In the genomic region with DNA sequence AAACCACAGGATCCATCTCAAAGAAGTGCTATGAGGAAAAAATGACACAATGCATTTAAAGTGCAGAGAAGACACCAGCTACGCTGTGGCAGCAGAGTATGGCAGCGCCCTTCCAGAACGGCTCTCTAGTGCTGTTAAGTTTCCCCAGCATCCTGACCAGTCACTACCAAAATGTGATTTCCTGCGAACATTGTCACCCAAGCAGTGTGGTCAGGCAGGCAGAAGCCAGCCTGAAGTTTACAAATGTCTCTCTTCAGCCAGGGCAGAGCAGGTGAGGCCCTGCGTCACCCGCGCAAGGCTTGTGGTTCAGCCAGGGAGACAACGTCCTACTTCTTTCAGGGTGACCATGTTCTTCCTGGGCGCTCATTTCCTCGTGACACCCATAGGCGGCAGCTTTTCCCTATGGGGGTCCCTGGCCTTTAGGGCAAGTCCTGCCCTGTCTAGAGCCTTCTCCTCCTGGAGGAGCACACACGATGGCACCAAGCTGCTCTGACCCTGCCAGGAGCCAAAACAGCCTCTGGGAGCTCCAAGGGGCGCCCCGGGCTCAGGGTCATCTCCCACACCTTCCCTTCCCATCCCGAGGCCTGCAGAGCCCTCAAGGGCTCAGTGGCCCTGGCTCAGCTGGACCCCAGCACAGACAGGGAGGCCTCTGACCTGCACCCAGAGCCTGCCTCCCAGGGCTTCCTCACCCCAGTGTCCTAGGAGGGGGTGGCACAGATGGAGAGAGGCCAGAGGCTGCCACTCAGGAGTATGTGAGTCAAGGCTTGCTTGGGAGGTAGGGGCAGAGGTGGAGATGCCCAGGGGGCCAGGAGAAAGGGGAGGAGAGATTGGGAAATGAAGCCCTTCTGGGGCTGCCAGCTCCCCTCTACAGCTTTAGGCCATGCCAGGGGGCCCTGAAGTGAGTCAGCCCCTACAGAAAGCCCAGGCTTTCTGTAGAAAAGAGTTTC, we compare ENCODE assay signal across 10 cellular contexts. TPM values are rescaled to one million over a fixed set of nuclear protein-coding genes. Genes with fewer than 3 reads are reported as not detected.
DNase-seq lines count a peak whose midpoint lies in the region; ATAC-seq and TF ChIP-seq lines count a peak whose summit lies in the region.
"Had no signal": no experiment of that assay in that cellular context is flagged by ENCODE, and none has a peak within 500 bp of the region (broad histone marks: within the 10 kb centered on the region; RNA-seq: fewer than 3 reads in every experiment).

No MANE protein-coding gene starts in this region.

- no peaks in the 10 kb centered on the region for H3K9me3 Mint-ChIP-seq in activated CD4-positive, alpha-beta memory T cell treated with anti-CD3 and anti-CD28 coated beads, Interleukin-2, amount 10 ng/mL, durations not matched to agents 7 days and 5 days

- H3K4me3 Mint-ChIP-seq in activated CD4-positive, alpha-beta memory T cell treated with anti-CD3 and anti-CD28 coated beads, Interleukin-2, amount 10 ng/mL, durations not matched to agents 7 days and 5 days, result peak overlapping the region; percentile 16

- ATAC-seq in gastroesophageal sphincter (no peak), HG03045 (IDR thresholded peaks at IDR 0.05; ENCODE audit: unreplicated experiment) (no peak)

- H3K27ac Mint-ChIP-seq in activated CD4-positive, alpha-beta memory T cell treated with anti-CD3 and anti-CD28 coated beads, Interleukin-2, amount 10 ng/mL, durations not matched to agents 7 days and 5 days, result peak overlapping the region; percentile 85

- peaks cover 30% of the 10 kb centered on the region for H3K4me1 Mint-ChIP-seq in activated CD4-positive, alpha-beta memory T cell treated with anti-CD3 and anti-CD28 coated beads, Interleukin-2, amount 10 ng/mL, durations not matched to agents 7 days and 5 days

- H3K9me3 ChIP-seq in HUES48 (ENCODE audit: control insufficient read depth, insufficient read depth, low read length) (no peaks in the 10 kb centered on the region), gastroesophageal sphincter (no peaks in the 10 kb centered on the region)

- H3K36me3 ChIP-seq in HUES48 (ENCODE audit: control insufficient read depth, insufficient read depth, low read length) (no peaks in the 10 kb centered on the region), gastroesophageal sphincter (no peaks in the 10 kb centered on the region)

- no peaks in the 10 kb centered on the region for H3K27me3 Mint-ChIP-seq in activated CD4-positive, alpha-beta memory T cell treated with anti-CD3 and anti-CD28 coated beads, Interleukin-2, amount 10 ng/mL, durations not matched to agents 7 days and 5 days

- H3K27me3 ChIP-seq in HUES48 (ENCODE audit: control insufficient read depth, insufficient read depth, low read length) (no peaks in the 10 kb centered on the region), gastroesophageal sphincter (no peaks in the 10 kb centered on the region)

- H3K4me1 ChIP-seq in HUES48 (ENCODE audit: control insufficient read depth, insufficient read depth, low read length) (peaks cover 39% of the 10 kb centered on the region), gastroesophageal sphincter (peaks cover 11 to 63% (median 41%) of the 10 kb centered on the region in 3 donors)

- no peaks in the 10 kb centered on the region for H3K36me3 Mint-ChIP-seq in activated CD4-positive, alpha-beta memory T cell treated with anti-CD3 and anti-CD28 coated beads, Interleukin-2, amount 10 ng/mL, durations not matched to agents 7 days and 5 days (ENCODE audit: low read depth)

- DNase-seq in activated CD4-positive, alpha-beta memory T cell treated with anti-CD3 and anti-CD28 coated beads, Interleukin-2, amount 10 ng/mL, durations not matched to agents 7 days and 5 days, result peak; percentile 40
- peak; percentile 36 for DNase-seq in stimulated activated CD8-positive, alpha-beta memory T cell treated with anti-CD3 and anti-CD28 coated beads, Interleukin-4, amount 100 ng/mL, for 24 hours (ENCODE audit: low read depth)
- DNase-seq in NOMO-1 (lab: John Stamatoyannopoulos, UW; ENCODE audit: unreplicated experiment in 2 of 2) (no peak), nucleus accumbens (lab: John Stamatoyannopoulos, UW) (no peak), middle frontal gyrus (ENCODE audit: extremely low spot score, low spot score) (no peak)
- DNase-seq: activated effector memory CD4-positive, alpha-beta T cell treated with anti-CD3 and anti-CD28 coated beads, Interleukin-2, amount 50 U/mL, for 16 hours; NCI-H1930 had no signal

- H3K27ac ChIP-seq in HUES48 (ENCODE audit: low read depth, low read length), result peak overlapping the region; percentile 3
- H3K27ac ChIP-seq in gastroesophageal sphincter, result peak overlapping the region; percentile 13 to 99 (median 74)

- POLR2A ChIA-PET in activated CD4-positive, alpha-beta memory T cell treated with anti-CD3 and anti-CD28 coated beads, Interleukin-2, amount 10 ng/mL, durations not matched to agents 7 days and 5 days (lab: Charles Lee), result interaction anchor here (0.6 to 4.6 kb wide), 9 partner anchors 24 to 212 kb away, joined by 3 to 74 read pairs (median 6); a partner anchor contains a TSS

- no peak for TF ChIP-seq CTCF in gastroesophageal sphincter (IDR thresholded peaks at IDR 0.05)

- H3K4me3 ChIP-seq in HUES48 (ENCODE audit: low read depth, low read length) (no peak overlapping the region), gastroesophageal sphincter (no peak overlapping the region)

- CTCF ChIA-PET in activated CD4-positive, alpha-beta memory T cell treated with anti-CD3 and anti-CD28 coated beads, Interleukin-2, amount 10 ng/mL, durations not matched to agents 7 days and 5 days (lab: Charles Lee), result interaction anchor here (1.2 to 3.5 kb wide), 4 partner anchors 15 to 212 kb away, joined by 3 to 20 read pairs (median 5); a partner anchor contains a TSS

- WGBS in gastroesophageal sphincter (ENCODE audit: low coverage in 1 of 2), 2 donors, result 69% methylated on average over 6 of the region's 15 CpGs; no CpG with 5 or more reads in 1 of the 2 donors

- TF ChIP-seq EP300 in gastroesophageal sphincter (IDR thresholded peaks at IDR 0.05), result no peak

- TF ChIP-seq POLR2A in gastroesophageal sphincter (IDR thresholded peaks at IDR 0.05), result no peak

- H3K9ac ChIP-seq in HUES48 (ENCODE audit: low read depth, low read length), result no peak overlapping the region

RNA-seq across cellular contexts. Expression of a gene that starts 41.9 kb away (rescaled TPM):
- total RNA-seq in activated CD4-positive, alpha-beta memory T cell treated with anti-CD3 and anti-CD28 coated beads, Interleukin-2, amount 10 ng/mL, durations not matched to agents 7 days and 5 days, result 100 to 1,000 TPM; 235 to 242 TPM
- 100 to 1,000 TPM in 3 of 4 donors, 10 to 100 TPM in 1; 97.4 to 157 (median 133) TPM for total RNA-seq in gastroesophageal sphincter

Comparison
In these comparisons a context has a peak if more than half of its experiments do, and no peak if none do; other contexts are left out.
1. DNase-seq: peak in activated CD4-positive, alpha-beta memory T cell treated with anti-CD3 and anti-CD28 coated beads, Interleukin-2, amount 10 ng/mL, durations not matched to agents 7 days and 5 days (single experiment) and stimulated activated CD8-positive, alpha-beta memory T cell treated with anti-CD3 and anti-CD28 coated beads, Interleukin-4, amount 100 ng/mL, for 24 hours (single experiment); none in NOMO-1 (0 of 2), nucleus accumbens (0 of 56) and middle frontal gyrus (single experiment).